ENCODE assay signal across 20 cellular contexts in genomic region chr1:30063621-30064280, GRCh38.
DNase-seq lines count a peak whose midpoint lies in the region; ATAC-seq and TF ChIP-seq lines count a peak whose summit lies in the region.
"Had no signal": no experiment of that assay in that cellular context is flagged by ENCODE, and none has a peak within 500 bp of the region (broad histone marks: within the 10 kb centered on the region; RNA-seq: fewer than 3 reads in every experiment).

No MANE protein-coding gene starts in this region.

- peak; percentile 12 for DNase-seq in natural killer cell treated with Interleukin-12 subunit alpha and Interleukin-12 subunit beta and Interleukin-15 and Interleukin-18, amount 100 ng/mL, for 72 hours (ENCODE audit: low spot score)
- DNase-seq in natural killer cell (no peak), M059J (ENCODE audit: low read depth) (peak; percentile 74), RPMI7951 (ENCODE audit: low read depth) (peak; percentile 70), NCI-H2196 (lab: John Stamatoyannopoulos, UW; ENCODE audit: unreplicated experiment) (no peak)
- DNase-seq in stimulated activated naive CD4-positive, alpha-beta T cell (lab: John Stamatoyannopoulos, UW) = no peak
- DNase-seq: CD4-positive, alpha-beta memory T cell; DMS153; DMS79; GDM1; GOT3; H7; HFFc6; KBM-7 had no signal

- intact Hi-C loops in natural killer cell (cut with micrococcal nuclease) = no loop called here

- H3K4me3 Mint-ChIP-seq in natural killer cell treated with Interleukin-12 subunit alpha and Interleukin-12 subunit beta and Interleukin-15 and Interleukin-18, amount 100 ng/mL, for 72 hours = no peak overlapping the region
- no peak overlapping the region for H3K4me3 Mint-ChIP-seq in natural killer cell
- H3K4me3 Mint-ChIP-seq: CD14-positive monocyte; CD4-positive, alpha-beta memory T cell; HFFc6; IgD-negative memory B cell had no signal

- H3K9me3 Mint-ChIP-seq in natural killer cell treated with Interleukin-12 subunit alpha and Interleukin-12 subunit beta and Interleukin-15 and Interleukin-18, amount 100 ng/mL, for 72 hours = no peaks in the 10 kb centered on the region
- H3K9me3 Mint-ChIP-seq in natural killer cell = no peaks in the 10 kb centered on the region
- H3K9me3 Mint-ChIP-seq: HFFc6 had no signal

- ATAC-seq in natural killer cell treated with Interleukin-12 subunit alpha and Interleukin-12 subunit beta and Interleukin-15 and Interleukin-18, amount 100 ng/mL, for 72 hours = no peak
- ATAC-seq in natural killer cell (no peak), HG03432 (IDR thresholded peaks at IDR 0.05; ENCODE audit: unreplicated experiment) (no peak), GM18867 (IDR thresholded peaks at IDR 0.05; ENCODE audit: unreplicated experiment) (no peak)
- ATAC-seq: HCT116, HepG2 had no signal

- H3K27me3 Mint-ChIP-seq in natural killer cell treated with Interleukin-12 subunit alpha and Interleukin-12 subunit beta and Interleukin-15 and Interleukin-18, amount 100 ng/mL, for 72 hours = peaks cover 0 to 3% of the 10 kb centered on the region in 2 donors
- H3K27me3 Mint-ChIP-seq in natural killer cell (ENCODE audit: low read depth in 2 of 2) = peaks cover 0 to 13% of the 10 kb centered on the region in 2 donors
- H3K27me3 Mint-ChIP-seq: IgD-negative memory B cell had no signal

- H3K4me1 Mint-ChIP-seq in natural killer cell treated with Interleukin-12 subunit alpha and Interleukin-12 subunit beta and Interleukin-15 and Interleukin-18, amount 100 ng/mL, for 72 hours (ENCODE audit: low read depth in 2 of 2) = no peaks in the 10 kb centered on the region
- no peaks in the 10 kb centered on the region for H3K4me1 Mint-ChIP-seq in natural killer cell
- H3K4me1 Mint-ChIP-seq: CD4-positive, alpha-beta memory T cell; IgD-negative memory B cell had no signal

- no peaks in the 10 kb centered on the region for H3K36me3 Mint-ChIP-seq in natural killer cell treated with Interleukin-12 subunit alpha and Interleukin-12 subunit beta and Interleukin-15 and Interleukin-18, amount 100 ng/mL, for 72 hours
- H3K36me3 Mint-ChIP-seq in natural killer cell = no peaks in the 10 kb centered on the region
- H3K36me3 Mint-ChIP-seq: CD14-positive monocyte; CD4-positive, alpha-beta memory T cell; IgD-negative memory B cell had no signal

- H3K27ac Mint-ChIP-seq in natural killer cell treated with Interleukin-12 subunit alpha and Interleukin-12 subunit beta and Interleukin-15 and Interleukin-18, amount 100 ng/mL, for 72 hours = no peak overlapping the region
- no peak overlapping the region for H3K27ac Mint-ChIP-seq in natural killer cell
- H3K27ac Mint-ChIP-seq: CD4-positive, alpha-beta memory T cell; HFFc6; IgD-negative memory B cell had no signal

- no peak for TF ChIP-seq CTCF in natural killer cell (IDR thresholded peaks at IDR 0.05)

Comparison
In these comparisons a context has a peak if more than half of its experiments do, and no peak if none do; other contexts are left out.
1. DNase-seq: peak in natural killer cell treated with Interleukin-12 subunit alpha and Interleukin-12 subunit beta and Interleukin-15 and Interleukin-18, amount 100 ng/mL, for 72 hours (single experiment), M059J (single experiment) and RPMI7951 (single experiment); none in natural killer cell (single experiment), stimulated activated naive CD4-positive, alpha-beta T cell (0 of 6) and NCI-H2196 (single experiment).